In the genomic region with DNA sequence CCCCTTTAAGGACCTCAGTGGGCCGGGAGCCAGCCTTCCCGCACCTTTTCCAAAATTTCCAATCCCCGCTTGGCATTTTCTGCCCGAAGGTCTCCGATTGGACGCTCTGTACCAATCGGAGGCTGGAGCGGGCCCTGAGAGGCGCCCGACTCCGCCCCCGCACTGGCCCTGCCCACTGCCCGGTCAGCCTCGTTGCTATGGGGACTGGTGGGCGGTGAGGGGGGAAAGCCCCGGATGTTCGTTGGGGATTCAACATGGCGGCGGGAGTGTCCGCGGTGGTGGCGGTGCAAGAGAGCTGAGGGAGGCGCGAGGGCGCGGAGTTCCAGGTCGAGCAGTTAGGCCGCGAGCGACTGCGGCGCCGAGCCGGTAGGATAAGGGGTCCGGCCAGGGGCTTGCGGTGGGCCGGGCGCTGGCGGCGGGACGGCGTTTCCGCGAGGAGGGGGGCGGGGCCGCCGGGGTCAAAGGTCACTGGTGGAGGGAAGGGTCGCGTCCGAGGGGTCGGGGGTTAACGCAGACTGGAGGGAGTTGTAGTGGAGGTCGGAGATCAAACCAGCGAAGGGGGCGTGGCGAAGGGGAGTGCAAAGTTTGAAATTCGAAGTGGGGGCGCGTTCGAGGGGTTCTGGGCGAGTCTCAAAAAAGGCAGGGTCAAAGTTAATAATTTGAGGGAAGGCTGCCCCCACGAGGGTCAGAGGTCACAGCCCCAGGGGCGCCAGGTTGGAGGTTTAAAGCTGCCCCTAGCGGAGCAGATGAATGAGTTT, we compare ENCODE assay signal across 8 cellular contexts. TPM values are rescaled to one million over a fixed set of nuclear protein-coding genes. Genes with fewer than 3 reads are reported as not detected.
DNase-seq lines count a peak whose midpoint lies in the region; ATAC-seq and TF ChIP-seq lines count a peak whose summit lies in the region.

A gene (plus strand): TSS at position 233 of the 758 bp plus-strand sequence. CDS start 43,768 bp downstream, outside the sequence.

- no peaks in the 10 kb centered on the region for H3K27me3 ChIP-seq in CD8-positive, alpha-beta T cell (ENCODE audit: insufficient read depth, low read length)
- no peaks in the 10 kb centered on the region for H3K27me3 ChIP-seq in lung (ENCODE audit: control insufficient read depth, insufficient read depth)

- peak; percentile 92 for ATAC-seq in CD8-positive, alpha-beta T cell
- ATAC-seq in GM19467 (IDR thresholded peaks at IDR 0.05; ENCODE audit: unreplicated experiment) (peak; percentile 91), lung (ENCODE audit: insufficient read depth, low FRiP score) (peak; percentile 97)

- H3K4me1 ChIP-seq in CD8-positive, alpha-beta T cell (ENCODE audit: insufficient read depth, low read length) = peaks cover 7% of the 10 kb centered on the region
- H3K4me1 ChIP-seq in lung (ENCODE audit: control insufficient read depth in 2 of 2, insufficient read depth in 2 of 2, low read length in 2 of 2) = peaks cover 0 to 24% of the 10 kb centered on the region in 2 donors

- peaks cover 4% of the 10 kb centered on the region for H3K27me3 Mint-ChIP-seq in CD8-positive, alpha-beta T cell (ENCODE audit: low read depth)

- POLR2A ChIA-PET in CD8-positive, alpha-beta T cell (lab: Charles Lee) = interaction anchor here (0.6 kb wide), 1 partner anchor 197 kb away, joined by 3 read pairs; no protein-coding TSS in a partner anchor

- CTCF ChIA-PET in CD8-positive, alpha-beta T cell (lab: Charles Lee) = interaction anchor here (1.5 kb wide), 1 partner anchor 11 kb away, joined by 3 read pairs; no protein-coding TSS in a partner anchor

- H3K27ac ChIP-seq in CD8-positive, alpha-beta T cell (ENCODE audit: low read depth, low read length) = peak within 1 kb of the TSS; percentile 64
- H3K27ac ChIP-seq in lung (ENCODE audit: low read depth in 1 of 2, low read length in 1 of 2) = peak within 1 kb of the TSS; percentile 76 to 81

- peak; percentile 92 to 97 (median 95) for DNase-seq in CD8-positive, alpha-beta T cell
- DNase-seq in HS-5 (ENCODE audit: low read depth) (peak; percentile 87), lung (ENCODE audit: low spot score) (peak; percentile 97)
- peak; percentile 96 for DNase-seq in NK-92 treated with Interleukin-12 subunit alpha and Interleukin-12 subunit beta, amount 100 ng/mL, for 24 hours (lab: John Stamatoyannopoulos, UW)
- DNase-seq in activated CD8-positive, alpha-beta memory T cell treated with anti-CD3 and anti-CD28 coated beads for 24 hours = peak; percentile 99
- DNase-seq in effector CD4-positive, alpha-beta T cell = peak; percentile 93
- DNase-seq in stimulated activated CD4-positive, alpha-beta T cell treated with anti-CD3 and anti-CD28 coated beads, TNF-alpha, amount 100 ng/mL, for 4 hours (ENCODE audit: low read depth in 3 of 3) = peak; percentile 87 to 97 (median 90)

- 1 to 2% methylated on average over 64 of the region's 64 CpGs for WGBS in lung, 2 donors

- H3K27ac Mint-ChIP-seq in CD8-positive, alpha-beta T cell = peak within 1 kb of the TSS; percentile 97

- peak within 1 kb of the TSS; percentile 91 for H3K4me3 ChIP-seq in CD8-positive, alpha-beta T cell (ENCODE audit: low read depth, low read length)
- peak within 1 kb of the TSS; percentile 84 for H3K4me3 ChIP-seq in lung

- TF ChIP-seq CTCF in CD8-positive, alpha-beta T cell (IDR thresholded peaks at IDR 0.05) = no peak
- no peak for TF ChIP-seq CTCF in lung (IDR thresholded peaks at IDR 0.05; ENCODE audit: control extremely low read depth, extremely low read depth)

- intact Hi-C loops in CD8-positive, alpha-beta T cell (cut with DNase I, micrococcal nuclease) = loop anchor here (2.0 to 10.0 kb wide), 5 partner anchors 53 to 549 kb away; a partner anchor contains a TSS

- H3K4me3 Mint-ChIP-seq in CD8-positive, alpha-beta T cell = peak within 1 kb of the TSS; percentile 99

- H3K9me3 ChIP-seq in CD8-positive, alpha-beta T cell (ENCODE audit: low read length) = no peaks in the 10 kb centered on the region
- H3K9me3 ChIP-seq in lung (ENCODE audit: control insufficient read depth in 2 of 2, insufficient read depth in 1 of 2, low read length in 1 of 2) = no peaks in the 10 kb centered on the region

- H3K4me1 Mint-ChIP-seq in CD8-positive, alpha-beta T cell (ENCODE audit: low read depth) = peaks cover 41% of the 10 kb centered on the region

- peaks cover 2% of the 10 kb centered on the region for H3K36me3 Mint-ChIP-seq in CD8-positive, alpha-beta T cell

- no peaks in the 10 kb centered on the region for H3K36me3 ChIP-seq in CD8-positive, alpha-beta T cell (ENCODE audit: insufficient read depth, low read length)
- peaks cover 0 to 3% of the 10 kb centered on the region in 2 donors for H3K36me3 ChIP-seq in lung (ENCODE audit: control insufficient read depth in 2 of 2, insufficient read depth in 2 of 2, low read length in 2 of 2)

- no peaks in the 10 kb centered on the region for H3K9me3 Mint-ChIP-seq in CD8-positive, alpha-beta T cell

RNA-seq across cellular contexts. Expression of the gene that starts here (rescaled TPM):
- total RNA-seq in CD8-positive, alpha-beta T cell = 1 to 10 TPM; 6.4 to 7.8 TPM
- 10 to 100 TPM; 23.2 to 60.8 TPM for total RNA-seq in lung
- 10 to 100 TPM; 34.8 to 38.5 TPM for polyA plus RNA-seq in lung

Comparison
In these comparisons a context has a peak if more than half of its experiments do, and no peak if none do; other contexts are left out.
1. Peak in every context shown above with its lines: DNase-seq, ATAC-seq, H3K4me3 ChIP-seq and H3K27ac ChIP-seq.